In the genomic region with DNA sequence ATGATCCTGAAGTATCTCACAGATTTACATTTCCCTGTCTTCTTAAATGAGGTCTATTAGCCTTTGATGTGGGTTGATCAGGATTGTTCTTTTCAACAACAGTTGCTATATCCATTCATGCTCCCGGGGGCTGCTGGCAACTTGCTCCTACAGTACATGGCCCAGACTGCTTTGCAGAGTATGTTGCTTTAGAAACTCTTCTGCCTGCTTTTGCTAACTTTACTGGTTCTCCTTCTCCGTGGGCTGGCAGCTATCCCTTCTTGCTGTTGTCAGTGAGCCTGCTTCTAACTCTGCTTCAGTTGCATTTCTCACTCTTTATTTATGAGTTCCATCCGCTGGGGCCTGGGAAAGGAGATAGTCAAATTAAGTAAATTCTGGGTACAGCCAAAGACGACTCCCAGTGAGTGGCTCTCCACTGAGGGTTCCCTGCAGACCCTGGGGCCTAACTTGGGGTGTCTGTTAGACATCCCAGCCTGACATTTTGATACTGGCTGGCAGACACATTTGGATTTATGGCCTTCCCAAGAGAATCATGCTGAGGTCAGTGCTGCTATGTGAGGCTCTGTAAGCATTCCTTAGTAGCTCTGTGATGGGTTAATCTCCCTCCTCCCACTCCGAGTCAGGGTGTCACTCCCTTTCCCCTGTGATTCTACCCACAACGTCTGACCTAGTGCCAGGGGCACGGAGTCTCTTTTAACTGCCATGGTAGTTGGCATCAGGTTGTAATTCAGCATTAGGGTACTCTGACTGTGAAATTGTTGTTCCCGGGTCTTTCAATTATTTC, we compare ENCODE assay signal across 9 cellular contexts.
DNase-seq lines count a peak whose midpoint lies in the region; FAIRE-seq and TF ChIP-seq lines count a peak whose summit lies in the region.
"Had no signal": no experiment of that assay in that cellular context is flagged by ENCODE, and none has a peak within 500 bp of the region (broad histone marks: within the 10 kb centered on the region; RNA-seq: fewer than 3 reads in every experiment).

No MANE protein-coding gene starts in this region.

- FAIRE-seq in RCC 7860 (lab: Jason Lieb, UNC): no peak

- intact Hi-C loops in esophagus squamous epithelium (cut with DNase I): no loop called here

- H3K4me1 ChIP-seq in esophagus squamous epithelium: peaks cover 52 to 88% (median 71%) of the 10 kb centered on the region in 3 donors

- peak overlapping the region; percentile 95 to 98 (median 96) for H3K27ac Mint-ChIP-seq in nephron
- H3K27ac Mint-ChIP-seq: activated CD8-positive, alpha-beta T cell treated with anti-CD3 and anti-CD28 coated beads for 36 hours had no signal

- 13 to 27% methylated on average over 8 of the region's 8 CpGs for WGBS in esophagus squamous epithelium, 2 donors

- H3K4me3 Mint-ChIP-seq in nephron: peak overlapping the region; percentile 5 to 33 (median 27)
- H3K4me3 Mint-ChIP-seq: activated CD8-positive, alpha-beta T cell treated with anti-CD3 and anti-CD28 coated beads for 36 hours had no signal

- TF ChIP-seq POLR2A in esophagus squamous epithelium (IDR thresholded peaks at IDR 0.05): no peak

- no peaks in the 10 kb centered on the region for H3K27me3 ChIP-seq in esophagus squamous epithelium

- H3K9me3 ChIP-seq in esophagus squamous epithelium: no peaks in the 10 kb centered on the region

- peak overlapping the region; percentile 75 to 86 (median 84) for H3K27ac ChIP-seq in esophagus squamous epithelium

- no peak overlapping the region for H3K4me3 ChIP-seq in esophagus squamous epithelium

- DNase-seq in AG08395 (ENCODE audit: low spot score) (peak; percentile 54), RCC 7860 (ENCODE audit: low spot score) (peak; percentile 35), esophagus squamous epithelium (lab: John Stamatoyannopoulos, UW) (no peak), OCI-M1 (lab: John Stamatoyannopoulos, UW) (no peak), SIG-M5 (lab: John Stamatoyannopoulos, UW) (no peak), putamen (ENCODE audit: low spot score) (no peak), NCI-H146 treated with DMSO at 0.1 percent for 48 hours (lab: John Stamatoyannopoulos, UW; ENCODE audit: unreplicated experiment) (no peak)
- DNase-seq: activated CD8-positive, alpha-beta T cell treated with anti-CD3 and anti-CD28 coated beads for 36 hours had no signal

- no peaks in the 10 kb centered on the region for H3K27me3 Mint-ChIP-seq in nephron (ENCODE audit: low read depth)
- H3K27me3 Mint-ChIP-seq: activated CD8-positive, alpha-beta T cell treated with anti-CD3 and anti-CD28 coated beads for 36 hours had no signal

- peaks cover 74% of the 10 kb centered on the region for H3K4me1 Mint-ChIP-seq in nephron

- no peaks in the 10 kb centered on the region for H3K36me3 Mint-ChIP-seq in nephron (ENCODE audit: low read depth)

- H3K36me3 ChIP-seq in esophagus squamous epithelium: no peaks in the 10 kb centered on the region

- TF ChIP-seq CTCF in esophagus squamous epithelium (IDR thresholded peaks at IDR 0.05): no peak
- TF ChIP-seq CTCF in nephron (IDR thresholded peaks at IDR 0.05; ENCODE audit: unreplicated experiment in 3 of 3): no peak

- no peaks in the 10 kb centered on the region for H3K9me3 Mint-ChIP-seq in nephron
- H3K9me3 Mint-ChIP-seq: activated CD8-positive, alpha-beta T cell treated with anti-CD3 and anti-CD28 coated beads for 36 hours had no signal

Comparison
In these comparisons a context has a peak if more than half of its experiments do, and no peak if none do; other contexts are left out.
1. DNase-seq: peak in AG08395 (single experiment) and RCC 7860 (single experiment); none in esophagus squamous epithelium (single experiment), OCI-M1 (single experiment), SIG-M5 (single experiment), putamen (single experiment) and NCI-H146 treated with DMSO at 0.1 percent for 48 hours (single experiment).